ENCODE assay signal across 22 cellular contexts in genomic region chr1:184329255-184329953, GRCh38. TPM values are rescaled to one million over a fixed set of nuclear protein-coding genes. Genes with fewer than 3 reads are reported as not detected.
DNase-seq lines count a peak whose midpoint lies in the region; ATAC-seq and TF ChIP-seq lines count a peak whose summit lies in the region.
"Had no signal": no experiment of that assay in that cellular context is flagged by ENCODE, and none has a peak within 500 bp of the region (broad histone marks: within the 10 kb centered on the region; RNA-seq: fewer than 3 reads in every experiment).

No MANE protein-coding gene starts in this region.

- H3K27me3 ChIP-seq in Peyer's patch = no peaks in the 10 kb centered on the region
- H3K27me3 ChIP-seq: SJCRH30 had no signal

- no peaks in the 10 kb centered on the region for H3K27me3 Mint-ChIP-seq in Calu3 (ENCODE audit: unreplicated experiment)

- no peaks in the 10 kb centered on the region for H3K36me3 Mint-ChIP-seq in Calu3 (ENCODE audit: insufficient read depth, unreplicated experiment)
- H3K36me3 Mint-ChIP-seq: IgD-negative memory B cell had no signal

- H3K9me3 ChIP-seq in Peyer's patch = no peaks in the 10 kb centered on the region
- H3K9me3 ChIP-seq: SJCRH30 had no signal

- ATAC-seq in HG03565 (IDR thresholded peaks at IDR 0.05; ENCODE audit: unreplicated experiment) = no peak
- ATAC-seq: SK-N-SH treated with all-trans-retinoic acid at 6 μM for 48 hours had no signal

- intact Hi-C loops in Calu3 (cut with micrococcal nuclease; ENCODE audit: unreplicated experiment) = no loop called here

- H3K27ac Mint-ChIP-seq in Calu3 (ENCODE audit: unreplicated experiment) = peak overlapping the region; percentile 50

- H3K27ac ChIP-seq in Peyer's patch = peak overlapping the region in 3 of 4 donors; percentile 21 to 80 (median 65)
- H3K27ac ChIP-seq: HL-60, SJCRH30 had no signal

- TF ChIP-seq CTCF in Calu3 (IDR thresholded peaks at IDR 0.05; ENCODE audit: unreplicated experiment) (no peak), Peyer's patch (IDR thresholded peaks at IDR 0.05) (no peak), fibroblast of villous mesenchyme (IDR thresholded peaks at IDR 0.05; ENCODE audit: insufficient read depth, low read depth, low read length) (no peak)

- no TSS peak for BruUV-seq in Calu3 (replicated peaks; lab: Mats Ljungman, UMichigan)

- CTCF ChIA-PET in Calu3 (lab: Charles Lee) = interaction anchor here (1.1 kb wide), 1 partner anchor 57 kb away, joined by 3 read pairs; the partner anchor contains the start of gene C1orf21

- H3K4me1 ChIP-seq in Peyer's patch = peaks cover 0 to 6% (median 0%) of the 10 kb centered on the region in 4 donors
- H3K4me1 ChIP-seq: SJCRH30 had no signal

- H3K4me3 ChIP-seq in Peyer's patch (no peak overlapping the region), fibroblast of villous mesenchyme (ENCODE audit: low read depth, low read length) (no peak overlapping the region)
- H3K4me3 ChIP-seq: SJCRH30 had no signal

- H3K36me3 ChIP-seq in Peyer's patch = no peaks in the 10 kb centered on the region
- H3K36me3 ChIP-seq: SJCRH30 had no signal

- H3K9me3 Mint-ChIP-seq in Calu3 (ENCODE audit: low read depth, unreplicated experiment) = peaks cover 3% of the 10 kb centered on the region

- no peak overlapping the region for H3K4me3 Mint-ChIP-seq in Calu3 (ENCODE audit: low read depth, unreplicated experiment)
- H3K4me3 Mint-ChIP-seq: IgD-negative memory B cell had no signal

- no peak for DNase-seq in Calu3
- DNase-seq in Peyer's patch = peak in 1 of 3 donors; percentile 54
- peak; percentile 14 for DNase-seq in fibroblast of villous mesenchyme (ENCODE audit: low read depth)
- peak; percentile 19 for DNase-seq in pulmonary artery endothelial cell (ENCODE audit: low read depth, low spot score)
- DNase-seq in activated CD8-positive, alpha-beta memory T cell treated with anti-CD3 and anti-CD28 coated beads, Interleukin-2, amount 50 U/mL, for 48 hours = no peak
- DNase-seq in activated effector memory CD4-positive, alpha-beta T cell treated with Interleukin-2 at 50 U/mL for 16 hours = no peak
- DNase-seq in activated CD4-positive, alpha-beta T cell treated with anti-CD3 and anti-CD28 coated beads for 48 hours = no peak
- DNase-seq: DMS153, DND-41, H7, Karpas-422, NCI-H1092, NCI-H1417 treated with DMSO at 0.1 percent for 48 hours, NCI-H187, NCI-H2107, NCI-H524, NCI-H748 treated with DMSO at 0.1 percent for 48 hours had no signal

- H3K4me1 Mint-ChIP-seq in Calu3 (ENCODE audit: low read depth, unreplicated experiment) = peaks cover 26% of the 10 kb centered on the region
- H3K4me1 Mint-ChIP-seq: IgD-negative memory B cell had no signal

- no peak for TF ChIP-seq POLR2A in Peyer's patch (IDR thresholded peaks at IDR 0.05)

RNA-seq across cellular contexts. Expression of gene C1orf21, which starts 57.4 kb away (rescaled TPM):
- total RNA-seq in Calu3 (2022) (16.9 and 20.6 TPM in 2 replicates), Peyer's patch (100 to 1,000 TPM in 1 of 4 donors, 10 to 100 TPM in 3; 36.3 to 115 (median 79.4) TPM), fibroblast of villous mesenchyme (3.5 and 3.9 TPM in 2 replicates), pulmonary artery endothelial cell (23.8 and 26.2 TPM in 2 replicates)

Comparison
In these comparisons a context has a peak if more than half of its experiments do, and no peak if none do; other contexts are left out.
1. DNase-seq: peak in fibroblast of villous mesenchyme (single experiment) and pulmonary artery endothelial cell (single experiment); none in Calu3 (single experiment), activated CD8-positive, alpha-beta memory T cell treated with anti-CD3 and anti-CD28 coated beads, Interleukin-2, amount 50 U/mL, for 48 hours (single experiment), activated effector memory CD4-positive, alpha-beta T cell treated with Interleukin-2 at 50 U/mL for 16 hours (single experiment) and activated CD4-positive, alpha-beta T cell treated with anti-CD3 and anti-CD28 coated beads for 48 hours (single experiment).